10 cellular contexts compared by ENCODE assay signal in the genomic region with DNA sequence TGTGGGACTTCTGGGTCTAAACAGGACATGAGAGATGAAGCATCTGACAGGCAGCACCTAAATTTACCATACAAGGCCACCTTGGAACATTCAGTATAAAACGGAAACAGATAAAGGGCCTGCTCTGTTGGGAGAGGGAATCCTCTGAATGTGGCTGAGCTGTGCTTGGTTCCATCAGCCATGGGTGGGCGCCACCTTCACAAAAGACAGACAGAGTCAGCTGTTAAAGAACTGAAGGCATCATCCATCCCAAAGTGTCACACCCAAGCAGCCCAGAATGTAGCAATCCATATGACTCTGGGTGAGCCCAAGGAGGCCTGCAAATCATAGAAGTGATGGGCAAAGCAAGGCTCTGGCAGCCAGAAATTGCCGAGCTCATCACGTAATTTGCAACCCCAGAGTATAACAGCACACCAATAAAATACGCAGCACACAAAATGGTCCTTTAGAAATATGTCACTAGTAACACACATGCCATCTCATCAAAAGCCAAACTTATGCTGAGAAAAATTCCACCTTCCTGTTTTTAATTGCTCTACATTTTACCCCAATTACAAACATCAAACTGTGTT. TPM values are rescaled to one million over a fixed set of nuclear protein-coding genes. Genes with fewer than 3 reads are reported as not detected.
DNase-seq lines count a peak whose midpoint lies in the region; ATAC-seq and TF ChIP-seq lines count a peak whose summit lies in the region.
"Had no signal": no experiment of that assay in that cellular context is flagged by ENCODE, and none has a peak within 500 bp of the region (broad histone marks: within the 10 kb centered on the region; RNA-seq: fewer than 3 reads in every experiment).

No MANE protein-coding gene starts in this region.

- H4K8ac ChIP-seq in trophoblast cell (ENCODE audit: low read depth, low read length), result no peak overlapping the region

- no peak overlapping the region for H2BK12ac ChIP-seq in trophoblast cell (ENCODE audit: low read length)

- POLR2A ChIA-PET in PC-9 (lab: Charles Lee; ENCODE audit: unreplicated experiment), result no interaction called here

- CTCF ChIA-PET in PC-9 (lab: Charles Lee), result interaction anchor here (0.6 kb wide), 1 partner anchor 588 kb away, joined by 3 read pairs; no protein-coding TSS in a partner anchor

- no peaks in the 10 kb centered on the region for H3K79me1 ChIP-seq in trophoblast cell (ENCODE audit: low read length)

- no peak overlapping the region for H3K9ac ChIP-seq in trophoblast cell (ENCODE audit: low read length)

- H3K9me3 ChIP-seq in PC-9 (ENCODE audit: insufficient read depth, low read depth), result no peaks in the 10 kb centered on the region
- H3K9me3 ChIP-seq in heart right ventricle, result no peaks in the 10 kb centered on the region
- H3K9me3 ChIP-seq in spleen, result no peaks in the 10 kb centered on the region
- H3K9me3 ChIP-seq in trophoblast cell (ENCODE audit: insufficient read depth, low read depth, low read length), result no peaks in the 10 kb centered on the region
- no peaks in the 10 kb centered on the region for H3K9me3 ChIP-seq in gastroesophageal sphincter

- H3K36me3 ChIP-seq in H7 (replicated peaks; ENCODE audit: control insufficient read depth, insufficient read depth, low read length) (no peaks in the 10 kb centered on the region), PC-9 (ENCODE audit: low read depth) (no peaks in the 10 kb centered on the region), heart right ventricle (peaks cover 0 to 5% (median 0%) of the 10 kb centered on the region in 9 donors), spleen (peaks cover 0 to 9% (median 0%) of the 10 kb centered on the region in 6 donors), trophoblast cell (ENCODE audit: control insufficient read depth in 1 of 2, insufficient read depth in 2 of 2, low read length in 2 of 2) (no peaks in the 10 kb centered on the region), gastroesophageal sphincter (peaks cover 0 to 14% of the 10 kb centered on the region in 2 donors)

- H3K27me3 ChIP-seq in H7 (ENCODE audit: control insufficient read depth, insufficient read depth, low read length) (no peaks in the 10 kb centered on the region), PC-9 (ENCODE audit: insufficient read depth, low read depth) (no peaks in the 10 kb centered on the region), heart right ventricle (no peaks in the 10 kb centered on the region), spleen (replicated peaks in 1 of 7) (no peaks in the 10 kb centered on the region), trophoblast cell (ENCODE audit: insufficient read depth, low read length) (no peaks in the 10 kb centered on the region), gastroesophageal sphincter (no peaks in the 10 kb centered on the region)

- BruUV-seq in PC-9 (replicated peaks; lab: Mats Ljungman, UMichigan), result no TSS peak

- no peak overlapping the region for H3K4ac ChIP-seq in trophoblast cell (ENCODE audit: low read depth, low read length)

- no peak overlapping the region for H4K12ac ChIP-seq in trophoblast cell (ENCODE audit: low read depth, low read length)

- H2AFZ ChIP-seq in PC-9 (no peak overlapping the region), trophoblast cell (ENCODE audit: insufficient read depth, low read length, poor library complexity) (no peak overlapping the region)

- peak in 2 of 8 donors; percentile 49 for ATAC-seq in heart right ventricle
- no peak for ATAC-seq in gastroesophageal sphincter

- no peaks in the 10 kb centered on the region for H3K9me2 ChIP-seq in PC-9 (ENCODE audit: insufficient read depth)

- no peak for TF ChIP-seq EP300 in gastroesophageal sphincter (IDR thresholded peaks at IDR 0.05)

- H2BK120ac ChIP-seq in trophoblast cell (ENCODE audit: insufficient read depth, low read length, poor library complexity), result no peak overlapping the region

- no peak overlapping the region for H3K23ac ChIP-seq in trophoblast cell (ENCODE audit: low read length)

- no peak for DNase-seq in AG09319 (ENCODE audit: extremely low read depth, low read depth)
- DNase-seq in H7, result peak; percentile 46
- no peak for DNase-seq in PC-9
- DNase-seq in heart right ventricle, result no peak
- no peak for DNase-seq in activated CD4-positive, CD25-positive, alpha-beta regulatory T cell (lab: John Stamatoyannopoulos, UW)
- no peak for DNase-seq in spleen
- no peak for DNase-seq in trophoblast cell
- DNase-seq: activated CD4-positive, alpha-beta memory T cell treated with anti-CD3 and anti-CD28 coated beads for 36 hours; stimulated activated CD4-positive, alpha-beta T cell treated with anti-CD3 and anti-CD28 coated beads, Interleukin-2, amount 100 ng/mL, for 48 hours had no signal

- 85 to 87% methylated on average over 5 of the region's 5 CpGs for WGBS in heart right ventricle, 2 donors
- WGBS in spleen, 5 donors, result 85 to 94% (median 89%) methylated on average over 5 of the region's 5 CpGs
- WGBS in trophoblast cell (ENCODE audit: extremely low coverage, insufficient coverage, insufficient read length), result no CpG with 5 or more reads among the region's 5 CpGs
- WGBS in gastroesophageal sphincter (ENCODE audit: low coverage in 1 of 2), 2 donors, result 73 to 80% methylated on average over 5 of the region's 5 CpGs

- H2BK5ac ChIP-seq in trophoblast cell (ENCODE audit: low read depth, low read length, poor library complexity), result no peak overlapping the region

- H3K27ac ChIP-seq in PC-9 (no peak overlapping the region), heart right ventricle (no peak overlapping the region), spleen (no peak overlapping the region), trophoblast cell (ENCODE audit: low read depth, low read length) (no peak overlapping the region), gastroesophageal sphincter (no peak overlapping the region)

- TF ChIP-seq CTCF in AG09319 (IDR thresholded peaks at IDR 0.05; ENCODE audit: low read depth, low read length) (peak; percentile 27), PC-9 (conservative IDR thresholded peaks at IDR 0.05) (peak; percentile 33; the same call in 1 of the 2 replicates), heart right ventricle (IDR thresholded peaks at IDR 0.05) (peak in 7 of 9 donors; percentile 20 to 49 (median 33)), spleen (IDR thresholded peaks at IDR 0.05 in 8 of 11, conservative IDR thresholded peaks at IDR 0.05 in 3 of 11) (peak in 2 of 11 experiments; percentile 14 to 18), gastroesophageal sphincter (IDR thresholded peaks at IDR 0.05) (no peak)

- H3K18ac ChIP-seq in trophoblast cell (ENCODE audit: low read length), result no peak overlapping the region

- H3F3A ChIP-seq in PC-9 (ENCODE audit: insufficient read depth, low read depth), result peaks cover 5% of the 10 kb centered on the region; the same call in 1 of the 2 replicates

- no peak overlapping the region for H3K14ac ChIP-seq in trophoblast cell (ENCODE audit: low read length)

- no peak overlapping the region for H2AK5ac ChIP-seq in trophoblast cell (ENCODE audit: low read length)

- H3K4me3 ChIP-seq in H7 (ENCODE audit: insufficient read depth, low read depth, low read length), result no peak overlapping the region
- H3K4me3 ChIP-seq in PC-9, result no peak overlapping the region
- H3K4me3 ChIP-seq in heart right ventricle, result no peak overlapping the region
- no peak overlapping the region for H3K4me3 ChIP-seq in spleen
- no peak overlapping the region for H3K4me3 ChIP-seq in trophoblast cell (ENCODE audit: low read depth, low read length)
- H3K4me3 ChIP-seq in gastroesophageal sphincter, result no peak overlapping the region

- H4K20me1 ChIP-seq in PC-9 (ENCODE audit: insufficient read depth), result no peaks in the 10 kb centered on the region

- H3K4me1 ChIP-seq in PC-9 (replicated peaks; ENCODE audit: insufficient read depth), result peaks cover 10% of the 10 kb centered on the region
- peaks cover 0 to 5% (median 0%) of the 10 kb centered on the region in 9 donors for H3K4me1 ChIP-seq in heart right ventricle
- no peaks in the 10 kb centered on the region for H3K4me1 ChIP-seq in spleen
- no peaks in the 10 kb centered on the region for H3K4me1 ChIP-seq in trophoblast cell (ENCODE audit: control insufficient read depth in 1 of 2, insufficient read depth in 2 of 2, low read length in 2 of 2)
- H3K4me1 ChIP-seq in gastroesophageal sphincter, result no peaks in the 10 kb centered on the region

- H4K91ac ChIP-seq in trophoblast cell (ENCODE audit: low read depth, low read length), result no peak overlapping the region

- H3K79me2 ChIP-seq in PC-9 (ENCODE audit: low read depth) (no peaks in the 10 kb centered on the region), trophoblast cell (ENCODE audit: control insufficient read depth, insufficient read depth, low read length, poor library complexity) (no peaks in the 10 kb centered on the region)

- intact Hi-C loops in PC-9 (cut with micrococcal nuclease; ENCODE audit: unreplicated experiment) (loop anchor here (5.0 kb wide), 1 partner anchor 1298 kb away; no protein-coding TSS in a partner anchor), heart right ventricle (cut with DNase I) (loop anchor here in 4 of 10 donors (5.0 kb wide), 1 partner anchor 137 kb away; no protein-coding TSS in a partner anchor), spleen (cut with DNase I; ENCODE audit: low total_unique reads) (loop anchor here (5.0 kb wide), 1 partner anchor 137 kb away; no protein-coding TSS in a partner anchor)

- no peak overlapping the region for H3K4me2 ChIP-seq in PC-9
- H3K4me2 ChIP-seq in trophoblast cell (ENCODE audit: low read length), result no peak overlapping the region

- TF ChIP-seq POLR2A in spleen (IDR thresholded peaks at IDR 0.05), result no peak
- no peak for TF ChIP-seq POLR2A in gastroesophageal sphincter (IDR thresholded peaks at IDR 0.05)

RNA-seq across cellular contexts. Expression of gene RBP1, which starts 24.8 kb away (rescaled TPM):
- 24.9 and 35.1 TPM in 2 replicates for total RNA-seq in H7 (2014; rRNA removed; shearing (Covaris generic))
- total RNA-seq in PC-9 (2021), result 40.2 and 77.6 TPM in 2 replicates
- 10 to 100 TPM; 10.4 to 22.7 (median 15.8) TPM for total RNA-seq in heart right ventricle
- 10 to 100 TPM; 33.6 to 34.5 TPM for polyA plus RNA-seq in heart right ventricle
- 10 to 100 TPM; 25.8 to 48.1 (median 34.0) TPM for total RNA-seq in spleen
- 10 to 100 TPM; 21.0 to 29.4 (median 21.6) TPM for polyA plus RNA-seq in spleen
- polyA plus RNA-seq in trophoblast cell (2013), result 10.4 and 10.9 TPM in 2 replicates
- 10 to 100 TPM in 3 of 4 donors, 1 to 10 TPM in 1; 9.1 to 28.8 (median 18.9) TPM for total RNA-seq in gastroesophageal sphincter
- total RNA-seq: activated CD4-positive, alpha-beta memory T cell treated with anti-CD3 and anti-CD28 coated beads for 36 hours had no signal

Comparison
In these comparisons a context has a peak if more than half of its experiments do, and no peak if none do; other contexts are left out.
1. CTCF ChIP-seq: peak in AG09319 (single experiment), PC-9 (single experiment) and heart right ventricle (7 of 9); none in gastroesophageal sphincter (0 of 4).